In the genomic region with DNA sequence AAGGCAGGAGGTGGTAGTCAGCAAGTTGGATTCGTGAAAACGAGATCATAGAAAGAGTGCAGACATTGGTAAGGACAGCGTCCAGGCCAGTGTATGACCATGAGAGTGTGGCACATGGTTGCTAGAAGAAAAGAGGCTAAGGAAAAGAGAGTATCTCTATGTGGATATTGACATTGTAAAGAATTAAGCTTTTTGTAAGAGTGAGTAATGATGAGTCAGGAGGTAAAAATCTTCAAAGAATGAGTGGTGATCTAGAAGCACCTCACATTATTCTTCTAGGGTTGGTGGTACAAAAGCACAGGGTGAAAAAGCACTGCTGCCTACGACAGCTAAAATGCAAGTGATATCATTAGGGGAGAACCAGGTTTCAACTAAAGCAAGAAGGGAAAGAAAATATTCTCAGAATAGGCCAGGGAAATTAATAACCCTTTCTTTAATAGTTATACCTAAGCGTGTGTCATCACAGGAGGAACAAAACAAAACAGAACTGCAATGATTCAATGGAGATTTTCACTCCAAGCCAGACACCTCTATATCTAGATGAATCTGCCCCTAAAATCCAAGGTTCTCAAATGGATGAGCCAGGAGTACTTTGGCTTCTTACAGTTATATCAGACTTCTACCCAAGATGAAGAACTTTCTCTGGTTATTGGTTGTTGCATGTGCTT, we compare ENCODE assay signal across 1 cellular context.
TF ChIP-seq lines count a peak whose summit lies in the region.

No MANE protein-coding gene starts in this region.

TF ChIP-seq in H1, 55 proteins besides CTCF, POLR2A, EP300 and RAD21:
- TF ChIP-seq NANOG (IDR thresholded peaks at IDR 0.05; ENCODE audit: insufficient read depth, low read depth, low read length, poor library complexity, severe bottlenecking) (no peak), CEBPB (IDR thresholded peaks at IDR 0.05; ENCODE audit: low read depth, low read length) (no peak), SIX5 (IDR thresholded peaks at IDR 0.05; ENCODE audit: low read depth, low read length) (no peak), TAF7 (optimal IDR thresholded peaks at IDR 0.05; ENCODE audit: borderline replicate concordance, low read depth, low read length) (no peak), SRF (IDR thresholded peaks at IDR 0.05; ENCODE audit: low read depth, low read length) (no peak), CBX5 (IDR thresholded peaks at IDR 0.05; ENCODE audit: low read depth, low read length) (no peak), BACH1 (IDR thresholded peaks at IDR 0.05; ENCODE audit: low read length) (no peak), CHD7 (IDR thresholded peaks at IDR 0.05; ENCODE audit: insufficient replicate concordance, low read length) (no peak), KDM5A (IDR thresholded peaks at IDR 0.05; ENCODE audit: low read length) (no peak), RBBP5 (IDR thresholded peaks at IDR 0.05; ENCODE audit: borderline replicate concordance, low read depth, low read length) (no peak), TBP (IDR thresholded peaks at IDR 0.05; ENCODE audit: low read depth, low read length) (no peak)
